In genomic region chr19:55358943-55359908, GRCh38 we compare ENCODE assay signal across 30 cellular contexts. TPM values are rescaled to one million over a fixed set of nuclear protein-coding genes. Genes with fewer than 3 reads are reported as not detected.
DNase-seq lines count a peak whose midpoint lies in the region; ATAC-seq and TF ChIP-seq lines count a peak whose summit lies in the region.
"Had no signal": no experiment of that assay in that cellular context is flagged by ENCODE, and none has a peak within 500 bp of the region (broad histone marks: within the 10 kb centered on the region; RNA-seq: fewer than 3 reads in every experiment).

No MANE protein-coding gene starts in this region.

- no peak overlapping the region for H3K4me3 Mint-ChIP-seq in activated T-helper 17 cell treated with anti-CD3 and anti-CD28 coated beads, Interleukin-2, amount 50 U/mL, for 72 hours
- H3K4me3 Mint-ChIP-seq: activated CD8-positive, alpha-beta T cell treated with anti-CD3 and anti-CD28 coated beads for 36 hours; activated naive CD4-positive, alpha-beta T cell treated with anti-CD3 and anti-CD28 coated beads for 36 hours; dendritic cell treated with granulocyte-macrophage colony-stimulating factor and Interleukin-4, amounts not matched to agents 40 ng/mL and 50 ng/mL, for 4 days; IgD-negative memory B cell; natural killer cell treated with Interleukin-12 subunit alpha and Interleukin-12 subunit beta and Interleukin-15 and Interleukin-18, amount 100 ng/mL, for 72 hours had no signal

- DNase-seq in DMS53 (lab: John Stamatoyannopoulos, UW) (peak; percentile 31), DMS53 treated with DMSO at 0.1 percent for 48 hours (lab: John Stamatoyannopoulos, UW; ENCODE audit: unreplicated experiment) (no peak), NCI-H2029 (lab: John Stamatoyannopoulos, UW) (peak; percentile 86), RWPE1 (ENCODE audit: low spot score) (no peak), lung microvascular endothelial cell (ENCODE audit: low read depth in 2 of 2) (peak; percentile 36 to 66)
- no peak for DNase-seq in activated naive CD4-positive, alpha-beta T cell treated with Interleukin-2 at 50 U/mL for 16 hours
- DNase-seq: activated CD4-positive, CD25-positive, alpha-beta regulatory T cell treated with anti-CD3 and anti-CD28 coated beads, Interleukin-2, amount 50 U/mL, for 72 hours; activated CD8-positive, alpha-beta T cell treated with anti-CD3 and anti-CD28 coated beads for 36 hours; activated naive CD4-positive, alpha-beta T cell treated with anti-CD3 and anti-CD28 coated beads for 36 hours; AML-193; GM23248; MG63; midbrain; NCI-H2081 treated with DMSO at 0.1 percent for 48 hours; NCI-H82; stimulated activated CD4-positive, alpha-beta T cell treated with anti-CD3 and anti-CD28 coated beads, Interleukin-15, amount 100 ng/mL, for 24 hours; stimulated activated CD8-positive, alpha-beta memory T cell treated with anti-CD3 and anti-CD28 coated beads, Interleukin-4, amount 100 ng/mL, for 48 hours; T-helper 1 cell had no signal

- H3K36me3 Mint-ChIP-seq in activated T-helper 17 cell treated with anti-CD3 and anti-CD28 coated beads, Interleukin-2, amount 50 U/mL, for 72 hours (ENCODE audit: low read depth): no peaks in the 10 kb centered on the region
- H3K36me3 Mint-ChIP-seq: natural killer cell treated with Interleukin-12 subunit alpha and Interleukin-12 subunit beta and Interleukin-15 and Interleukin-18, amount 100 ng/mL, for 72 hours had no signal

- CTCF ChIA-PET in RWPE1 (lab: Yijun Ruan, JAX): interaction anchor here (0.6 to 0.7 kb wide), 2 partner anchors 25 to 192 kb away, joined by 4 to 5 read pairs; partner anchors contain the start of gene TMEM238

- H3K4me1 Mint-ChIP-seq in activated T-helper 17 cell treated with anti-CD3 and anti-CD28 coated beads, Interleukin-2, amount 50 U/mL, for 72 hours: no peaks in the 10 kb centered on the region
- H3K4me1 Mint-ChIP-seq: IgD-negative memory B cell had no signal

- no peak for TF ChIP-seq CTCF in RWPE1 (conservative IDR thresholded peaks at IDR 0.05; ENCODE audit: low read depth)

- H3K27ac Mint-ChIP-seq in activated T-helper 17 cell treated with anti-CD3 and anti-CD28 coated beads, Interleukin-2, amount 50 U/mL, for 72 hours: no peak overlapping the region
- H3K27ac Mint-ChIP-seq: activated CD8-positive, alpha-beta T cell treated with anti-CD3 and anti-CD28 coated beads for 36 hours; activated naive CD4-positive, alpha-beta T cell treated with anti-CD3 and anti-CD28 coated beads for 36 hours; dendritic cell treated with granulocyte-macrophage colony-stimulating factor and Interleukin-4, amounts not matched to agents 40 ng/mL and 50 ng/mL, for 4 days; IgD-negative memory B cell; natural killer cell treated with Interleukin-12 subunit alpha and Interleukin-12 subunit beta and Interleukin-15 and Interleukin-18, amount 100 ng/mL, for 72 hours had no signal

- H3K9me3 Mint-ChIP-seq in activated T-helper 17 cell treated with anti-CD3 and anti-CD28 coated beads, Interleukin-2, amount 50 U/mL, for 72 hours: no peaks in the 10 kb centered on the region
- H3K9me3 Mint-ChIP-seq: activated CD8-positive, alpha-beta T cell treated with anti-CD3 and anti-CD28 coated beads for 36 hours; activated naive CD4-positive, alpha-beta T cell treated with anti-CD3 and anti-CD28 coated beads for 36 hours; dendritic cell treated with granulocyte-macrophage colony-stimulating factor and Interleukin-4, amounts not matched to agents 40 ng/mL and 50 ng/mL, for 4 days; natural killer cell treated with Interleukin-12 subunit alpha and Interleukin-12 subunit beta and Interleukin-15 and Interleukin-18, amount 100 ng/mL, for 72 hours had no signal

- peak overlapping the region; percentile 7; the same call in 1 of the 2 replicates for H3K27ac ChIP-seq in RWPE1
- H3K27ac ChIP-seq: GM23248, pancreas, right lobe of liver, SJSA1, upper lobe of left lung had no signal

- no peak for ATAC-seq in activated T-helper 17 cell treated with anti-CD3 and anti-CD28 coated beads, Interleukin-2, amount 50 U/mL, for 72 hours (replicated peaks)
- no peak for ATAC-seq in GM21717 (IDR thresholded peaks at IDR 0.05; ENCODE audit: unreplicated experiment)
- ATAC-seq: activated CD8-positive, alpha-beta T cell treated with anti-CD3 and anti-CD28 coated beads for 36 hours; left lobe of liver; natural killer cell treated with Interleukin-12 subunit alpha and Interleukin-12 subunit beta and Interleukin-15 and Interleukin-18, amount 100 ng/mL, for 72 hours; right lobe of liver had no signal

- H3K27me3 Mint-ChIP-seq in activated T-helper 17 cell treated with anti-CD3 and anti-CD28 coated beads, Interleukin-2, amount 50 U/mL, for 72 hours: peaks cover 12% of the 10 kb centered on the region

- POLR2A ChIA-PET in RWPE1 (lab: Yijun Ruan, JAX; ENCODE audit: low non-redundant PET): interaction anchor here (0.7 kb wide), 1 partner anchor 933 kb away, joined by 5 read pairs; no protein-coding TSS in a partner anchor

RNA-seq across cellular contexts. Expression of gene GARIN5B, which starts 3.8 kb away (rescaled TPM):
- total RNA-seq in lung microvascular endothelial cell: not detected in 2 replicates
- not detected for total RNA-seq in activated T-helper 17 cell treated with anti-CD3 and anti-CD28 coated beads, Interleukin-2, amount 50 U/mL, for 72 hours
- total RNA-seq: A172; activated CD8-positive, alpha-beta T cell treated with anti-CD3 and anti-CD28 coated beads for 36 hours; activated naive CD4-positive, alpha-beta T cell treated with anti-CD3 and anti-CD28 coated beads for 36 hours; cardiac septum; GM23248; left lobe of liver; natural killer cell treated with Interleukin-12 subunit alpha and Interleukin-12 subunit beta and Interleukin-15 and Interleukin-18, amount 100 ng/mL, for 72 hours; pancreas; right lobe of liver; upper lobe of left lung had no signal

RNA-seq across cellular contexts. Expression of gene COX6B2, which starts 4.7 kb away (rescaled TPM):
- total RNA-seq in lung microvascular endothelial cell: not detected in 2 replicates
- under 1 TPM; 0.15 to 0.50 TPM for total RNA-seq in activated T-helper 17 cell treated with anti-CD3 and anti-CD28 coated beads, Interleukin-2, amount 50 U/mL, for 72 hours
- total RNA-seq: activated CD8-positive, alpha-beta T cell treated with anti-CD3 and anti-CD28 coated beads for 36 hours; cardiac septum; GM23248; left lobe of liver; natural killer cell treated with Interleukin-12 subunit alpha and Interleukin-12 subunit beta and Interleukin-15 and Interleukin-18, amount 100 ng/mL, for 72 hours; right lobe of liver had no signal

RNA-seq across cellular contexts. Expression of gene IL11, which starts 11.0 kb away (rescaled TPM):
- under 0.01 TPM in 1 of 2 replicates, not detected in the other for total RNA-seq in lung microvascular endothelial cell
- total RNA-seq in activated T-helper 17 cell treated with anti-CD3 and anti-CD28 coated beads, Interleukin-2, amount 50 U/mL, for 72 hours: under 1 TPM; 0.15 to 0.95 TPM
- total RNA-seq: activated naive CD4-positive, alpha-beta T cell treated with anti-CD3 and anti-CD28 coated beads for 36 hours; cardiac septum; left lobe of liver; right lobe of liver had no signal

RNA-seq across cellular contexts. Expression of gene TMEM190, which starts 17.4 kb away (rescaled TPM):
- not detected in 2 replicates for total RNA-seq in lung microvascular endothelial cell
- not detected for total RNA-seq in activated T-helper 17 cell treated with anti-CD3 and anti-CD28 coated beads, Interleukin-2, amount 50 U/mL, for 72 hours
- total RNA-seq: A172; activated CD8-positive, alpha-beta T cell treated with anti-CD3 and anti-CD28 coated beads for 36 hours; activated naive CD4-positive, alpha-beta T cell treated with anti-CD3 and anti-CD28 coated beads for 36 hours; cardiac septum; GM23248; left lobe of liver; natural killer cell treated with Interleukin-12 subunit alpha and Interleukin-12 subunit beta and Interleukin-15 and Interleukin-18, amount 100 ng/mL, for 72 hours; pancreas; right lobe of liver; SJSA1 had no signal

RNA-seq across cellular contexts. Expression of gene KMT5C, which starts 19.6 kb away (rescaled TPM):
- total RNA-seq in lung microvascular endothelial cell: 2.2 and 3.0 TPM in 2 replicates
- total RNA-seq in activated T-helper 17 cell treated with anti-CD3 and anti-CD28 coated beads, Interleukin-2, amount 50 U/mL, for 72 hours: 10 to 100 TPM; 15.6 to 25.3 TPM

Comparison
In these comparisons a context has a peak if more than half of its experiments do, and no peak if none do; other contexts are left out.
1. DNase-seq: peak in DMS53 (single experiment), NCI-H2029 (single experiment) and lung microvascular endothelial cell (2 of 2); none in DMS53 treated with DMSO at 0.1 percent for 48 hours (single experiment), RWPE1 (single experiment) and activated naive CD4-positive, alpha-beta T cell treated with Interleukin-2 at 50 U/mL for 16 hours (single experiment).